Comparison of ENCODE assay signal across 1 cellular context in the genomic region with DNA sequence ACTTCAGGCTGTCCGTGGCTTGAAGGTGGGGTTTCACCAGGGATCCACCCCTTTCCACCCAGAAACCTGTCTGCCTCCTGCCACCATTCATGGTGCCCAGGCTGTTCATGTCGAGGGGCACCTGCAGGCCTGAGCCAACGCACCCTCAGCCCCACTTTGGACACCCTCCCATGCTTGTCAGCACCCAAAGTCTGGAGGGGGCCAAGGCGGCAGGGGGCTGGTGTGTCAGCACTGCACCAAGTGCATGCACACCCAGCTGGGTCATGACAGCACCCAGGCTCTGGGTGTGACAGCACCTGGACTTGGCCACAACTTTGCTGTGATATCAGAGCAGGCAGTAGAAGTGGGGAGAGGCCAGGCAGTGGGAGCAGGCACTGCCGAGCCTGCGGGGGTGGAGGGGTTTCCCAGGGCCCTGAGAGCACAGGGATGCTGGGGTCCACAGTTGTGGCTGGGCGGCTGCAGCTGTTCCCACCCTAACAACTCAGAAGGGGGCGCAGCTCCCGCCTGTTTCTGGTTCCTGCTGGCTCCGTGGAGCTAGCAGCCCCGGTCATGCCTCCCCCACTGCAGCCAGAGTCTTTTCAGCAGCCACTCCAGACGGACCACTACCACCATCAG.
A peak's percentile ranks its signal among the peaks of the same experiment; 100 is the strongest.
TF ChIP-seq lines count a peak whose summit lies in the region.

No MANE protein-coding gene starts in this region.

TF ChIP-seq in K562, 482 proteins besides CTCF, POLR2A, EP300 and RAD21:
- TF ChIP-seq ZHX1 (conservative IDR thresholded peaks at IDR 0.05; ENCODE audit: low read length) (no peak), CSDE1 (IDR thresholded peaks at IDR 0.05) (no peak), TRIM28 (IDR thresholded peaks at IDR 0.05) (0 out of 2 replicates have a peak, but pooled peaks have one; percentile 7)
- TF ChIP-seq, protein P1, sequence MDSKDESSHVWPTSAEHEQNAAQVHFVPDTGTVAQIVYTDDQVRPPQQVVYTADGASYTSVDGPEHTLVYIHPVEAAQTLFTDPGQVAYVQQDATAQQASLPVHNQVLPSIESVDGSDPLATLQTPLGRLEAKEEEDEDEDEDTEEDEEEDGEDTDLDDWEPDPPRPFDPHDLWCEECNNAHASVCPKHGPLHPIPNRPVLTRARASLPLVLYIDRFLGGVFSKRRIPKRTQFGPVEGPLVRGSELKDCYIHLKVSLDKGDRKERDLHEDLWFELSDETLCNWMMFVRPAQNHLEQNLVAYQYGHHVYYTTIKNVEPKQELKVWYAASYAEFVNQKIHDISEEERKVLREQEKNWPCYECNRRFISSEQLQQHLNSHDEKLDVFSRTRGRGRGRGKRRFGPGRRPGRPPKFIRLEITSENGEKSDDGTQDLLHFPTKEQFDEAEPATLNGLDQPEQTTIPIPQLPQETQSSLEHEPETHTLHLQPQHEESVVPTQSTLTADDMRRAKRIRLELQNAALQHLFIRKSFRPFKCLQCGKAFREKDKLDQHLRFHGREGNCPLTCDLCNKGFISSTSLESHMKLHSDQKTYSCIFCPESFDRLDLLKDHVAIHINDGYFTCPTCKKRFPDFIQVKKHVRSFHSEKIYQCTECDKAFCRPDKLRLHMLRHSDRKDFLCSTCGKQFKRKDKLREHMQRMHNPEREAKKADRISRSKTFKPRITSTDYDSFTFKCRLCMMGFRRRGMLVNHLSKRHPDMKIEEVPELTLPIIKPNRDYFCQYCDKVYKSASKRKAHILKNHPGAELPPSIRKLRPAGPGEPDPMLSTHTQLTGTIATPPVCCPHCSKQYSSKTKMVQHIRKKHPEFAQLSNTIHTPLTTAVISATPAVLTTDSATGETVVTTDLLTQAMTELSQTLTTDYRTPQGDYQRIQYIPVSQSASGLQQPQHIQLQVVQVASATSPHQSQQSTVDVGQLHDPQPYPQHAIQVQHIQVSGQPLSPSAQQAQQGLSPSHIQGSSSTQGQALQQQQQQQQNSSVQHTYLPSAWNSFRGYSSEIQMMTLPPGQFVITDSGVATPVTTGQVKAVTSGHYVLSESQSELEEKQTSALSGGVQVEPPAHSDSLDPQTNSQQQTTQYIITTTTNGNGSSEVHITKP (IDR thresholded peaks at IDR 0.05; ENCODE audit: partially characterized antibody), result peak; percentile 74
TF ChIP-seq in K562: peak in this region for 2.
